In genomic region chr2:43024515-43024962, GRCh38 we compare ENCODE assay signal across 8 cellular contexts.
DNase-seq lines count a peak whose midpoint lies in the region; ATAC-seq, FAIRE-seq and TF ChIP-seq lines count a peak whose summit lies in the region.

No MANE protein-coding gene starts in this region.

- H3K9ac ChIP-seq in GM12878 (ENCODE audit: control insufficient read depth, insufficient read depth, low read length), result no peak overlapping the region

- peak; percentile 80 for TF ChIP-seq RAD21 in GM12878 (IDR thresholded peaks at IDR 0.05; ENCODE audit: insufficient read depth, low read depth, low read length)

- H3K4me1 ChIP-seq in RWPE2 (ENCODE audit: insufficient read depth, poor library complexity, severe bottlenecking) (no peaks in the 10 kb centered on the region), GM12878 (ENCODE audit: control insufficient read depth, insufficient read depth, low read length) (no peaks in the 10 kb centered on the region)

- H3K9me3 ChIP-seq in RWPE2 (ENCODE audit: severe bottlenecking), result peaks cover 6% of the 10 kb centered on the region
- no peaks in the 10 kb centered on the region; the same call in 1 of the 3 replicates for H3K9me3 ChIP-seq in GM12878 (replicated peaks; ENCODE audit: control insufficient read depth, insufficient read depth, low read length)

- no peak for TF ChIP-seq POLR2A in GM12878 (IDR thresholded peaks at IDR 0.05; ENCODE audit: low read depth, low read length)

- no peaks in the 10 kb centered on the region for H3K79me2 ChIP-seq in GM12878 (ENCODE audit: control insufficient read depth, insufficient read depth, low read length)

- H3K27ac ChIP-seq in RWPE2 (ENCODE audit: poor library complexity, severe bottlenecking) (peak overlapping the region; percentile 7), GM12878 (ENCODE audit: control insufficient read depth, insufficient read depth) (no peak overlapping the region)

- H3K4me2 ChIP-seq in GM12878 (ENCODE audit: control insufficient read depth, insufficient read depth), result no peak overlapping the region

- in situ Hi-C loops in GM12878 (cut with MboI), result no loop called here

- SMC1A ChIA-PET in GM12878 (lab: Charles Lee; ENCODE audit: uncharacterized antibody, unreplicated experiment), result interaction anchor here (0.6 to 4.6 kb wide), 14 partner anchors 76 to 535 kb away, joined by 3 to 37 read pairs (median 4); no protein-coding TSS in a partner anchor

- intact Hi-C loops in GM12878 (cut with micrococcal nuclease; ENCODE audit: unreplicated experiment), result loop anchor here (2.0 kb wide), 1 partner anchor 204 kb away; no protein-coding TSS in a partner anchor

- POLR2A ChIA-PET in GM12878 (lab: Charles Lee), result interaction anchor here (1.0 to 1.1 kb wide), 2 partner anchors 202 to 205 kb away, joined by 3 read pairs; partner anchors contain the start of gene ZFP36L2

- H3K4me3 ChIP-seq in GM12875 (ENCODE audit: low read depth, low read length) (no peak overlapping the region), RWPE2 (ENCODE audit: severe bottlenecking) (no peak overlapping the region), GM12878 (no peak overlapping the region)

- H3K36me3 ChIP-seq in RWPE2 (ENCODE audit: low read depth) (no peaks in the 10 kb centered on the region), GM12878 (ENCODE audit: control insufficient read depth in 2 of 2, insufficient read depth in 2 of 2, low read length in 1 of 2) (no peaks in the 10 kb centered on the region)

- DNase-seq in AG09319 (ENCODE audit: extremely low read depth, low read depth) (no peak), RWPE2 (ENCODE audit: low spot score) (no peak), GM12878 (ENCODE audit: low read depth, low spot score) (no peak), iPS-NIHi11 (ENCODE audit: low spot score) (peak; percentile 89), T1000 (lab: John Stamatoyannopoulos, UW) (no peak)
- peak; percentile 21 to 24 for DNase-seq in stimulated activated CD4-positive, alpha-beta T cell treated with anti-CD3 and anti-CD28 coated beads, Interleukin-1b, Interleukin-23, amount 100 ng/mL, for 4 hours (ENCODE audit: low read depth in 2 of 2)

- TF ChIP-seq CTCF in AG09319 (IDR thresholded peaks at IDR 0.05; ENCODE audit: low read depth, low read length) (peak; percentile 70), GM12875 (IDR thresholded peaks at IDR 0.05; ENCODE audit: borderline replicate concordance, insufficient read depth, low read depth, low read length) (peak; percentile 80), RWPE2 (IDR thresholded peaks at IDR 0.05; ENCODE audit: poor library complexity, severe bottlenecking) (peak; percentile 49), GM12878 (IDR thresholded peaks at IDR 0.05 in 2 of 3, conservative IDR thresholded peaks at IDR 0.05 in 1 of 3; ENCODE audit: control insufficient read depth in 2 of 3, extremely low read depth in 1 of 3, insufficient read depth in 1 of 3, low read depth in 3 of 3, low read length in 3 of 3) (peak; percentile 76 to 87 (median 81))

- CTCF ChIA-PET in GM12878 (lab: Yijun Ruan, JAX), result interaction anchor here (0.7 to 6.4 kb wide), 20 partner anchors 9 to 552 kb away, joined by 3 to 47 read pairs (median 4); no protein-coding TSS in a partner anchor

- BruUV-seq in GM12878 (replicated peaks; lab: Mats Ljungman, UMichigan), result no TSS peak

- FAIRE-seq in GM12878 (lab: Jason Lieb, UNC), result no peak

- H2AFZ ChIP-seq in GM12878 (ENCODE audit: control insufficient read depth, low read depth, low read length), result no peak overlapping the region

- no peaks in the 10 kb centered on the region for H3K27me3 ChIP-seq in RWPE2 (ENCODE audit: insufficient read depth, poor library complexity, severe bottlenecking)
- no peaks in the 10 kb centered on the region; a peak in 1 of 4 replicates for H3K27me3 ChIP-seq in GM12878 (replicated peaks in 1 of 2; ENCODE audit: control insufficient read depth in 2 of 2, insufficient read depth in 2 of 2, low read length in 1 of 2)

- RAD21 ChIA-PET in GM12878 (lab: Charles Lee; ENCODE audit: unreplicated experiment), result interaction anchor here (0.5 to 4.3 kb wide), 11 partner anchors 77 to 460 kb away, joined by 3 to 32 read pairs (median 5); partner anchors contain the start of gene ZFP36L2

- H4K20me1 ChIP-seq in GM12878 (ENCODE audit: control insufficient read depth, insufficient read depth), result no peaks in the 10 kb centered on the region

- ATAC-seq in RWPE2 (ENCODE audit: low read depth) (peak; percentile 45; the same call in 1 of the 3 replicates), GM12878 (peak; percentile 93), HG02678 (IDR thresholded peaks at IDR 0.05; ENCODE audit: unreplicated experiment) (no peak)

- 16% methylated on average over 8 of the region's 8 CpGs for WGBS in GM12878 (ENCODE audit: insufficient coverage, insufficient replicate concordance, low lambda C conversion rate, missing lambda C conversion rate)

- no peak for TF ChIP-seq EP300 in GM12878 (IDR thresholded peaks at IDR 0.05; ENCODE audit: borderline replicate concordance in 1 of 2, control insufficient read depth in 1 of 2, low read depth in 2 of 2, low read length in 2 of 2)

TF ChIP-seq in GM12878, 131 proteins besides CTCF, POLR2A, EP300 and RAD21:
- TF ChIP-seq IKZF2 (IDR thresholded peaks at IDR 0.05), result no peak; a peak in 1 of 4 replicates
- TF ChIP-seq ZNF217 (IDR thresholded peaks at IDR 0.05), result no peak
- no peak for TF ChIP-seq BHLHE40 (IDR thresholded peaks at IDR 0.05; ENCODE audit: borderline replicate concordance in 1 of 2, low read depth in 2 of 2, low read length in 1 of 2)
- no peak for TF ChIP-seq STAT3 (IDR thresholded peaks at IDR 0.05; ENCODE audit: low read depth, low read length)
- peak; percentile 44; the same call in 1 of the 2 replicates for TF ChIP-seq RB1 (IDR thresholded peaks at IDR 0.05; ENCODE audit: borderline replicate concordance)
- TF ChIP-seq ZBED1 (IDR thresholded peaks at IDR 0.05; ENCODE audit: borderline replicate concordance), result no peak
- TF ChIP-seq CHD1 (IDR thresholded peaks at IDR 0.05; ENCODE audit: low read depth, low read length), result no peak
- no peak for TF ChIP-seq CBX3 (IDR thresholded peaks at IDR 0.05; ENCODE audit: borderline replicate concordance, low read depth)
- peak; percentile 80 for TF ChIP-seq CHD2 (IDR thresholded peaks at IDR 0.05; ENCODE audit: borderline replicate concordance, low read depth, low read length)
- TF ChIP-seq KDM1A (IDR thresholded peaks at IDR 0.05; ENCODE audit: borderline replicate concordance), result no peak
- TF ChIP-seq SMC3 (IDR thresholded peaks at IDR 0.05; ENCODE audit: borderline replicate concordance, low read length), result peak; percentile 78
- TF ChIP-seq IKZF1 (conservative IDR thresholded peaks at IDR 0.05), result no peak

Comparison
In these comparisons a context has a peak if more than half of its experiments do, and no peak if none do; other contexts are left out.
1. DNase-seq: peak in iPS-NIHi11 (single experiment) and stimulated activated CD4-positive, alpha-beta T cell treated with anti-CD3 and anti-CD28 coated beads, Interleukin-1b, Interleukin-23, amount 100 ng/mL, for 4 hours (2 of 2); none in AG09319 (single experiment), RWPE2 (single experiment), GM12878 (single experiment) and T1000 (single experiment).
2. Peak in every context shown above with its lines, with median percentiles within 50 percentile points of each other: CTCF ChIP-seq.